In genomic region chr1:239308701-239309333, GRCh38 we compare ENCODE assay signal across 9 cellular contexts.
DNase-seq lines count a peak whose midpoint lies in the region; ATAC-seq and TF ChIP-seq lines count a peak whose summit lies in the region.
"Had no signal": no experiment of that assay in that cellular context is flagged by ENCODE, and none has a peak within 500 bp of the region (broad histone marks: within the 10 kb centered on the region; RNA-seq: fewer than 3 reads in every experiment).

No MANE protein-coding gene starts in this region.

- no peaks in the 10 kb centered on the region for H3K4me1 ChIP-seq in tibial nerve

- no peaks in the 10 kb centered on the region for H3K36me3 ChIP-seq in tibial nerve

- WGBS in tibial nerve, 2 donors: 35 to 36% methylated on average over 6 of the region's 6 CpGs

- intact Hi-C loops in activated CD4-positive, alpha-beta T cell treated with anti-CD3 and anti-CD28 coated beads, Interleukin-2, amount 10 ng/mL, durations not matched to agents 24 days and 14 days (cut with micrococcal nuclease): loop anchor here (1.0 kb wide), 1 partner anchor 589 kb away; no protein-coding TSS in a partner anchor

- TF ChIP-seq EP300 in tibial nerve (IDR thresholded peaks at IDR 0.05): no peak

- H3K27ac ChIP-seq in tibial nerve: no peak overlapping the region

- no peak overlapping the region for H3K4me3 ChIP-seq in tibial nerve

- TF ChIP-seq POLR2A in tibial nerve (IDR thresholded peaks at IDR 0.05): no peak

- no peaks in the 10 kb centered on the region for H3K36me3 Mint-ChIP-seq in activated CD4-positive, alpha-beta T cell treated with anti-CD3 and anti-CD28 coated beads, Interleukin-2, amount 10 ng/mL, durations not matched to agents 24 days and 14 days (ENCODE audit: low read depth)
- H3K36me3 Mint-ChIP-seq: CD8-positive, alpha-beta memory T cell had no signal

- ATAC-seq in GM19324 (IDR thresholded peaks at IDR 0.05; ENCODE audit: low FRiP score, unreplicated experiment): no peak
- ATAC-seq in GM19463 (IDR thresholded peaks at IDR 0.05; ENCODE audit: unreplicated experiment): no peak

- H3K4me3 Mint-ChIP-seq in activated CD4-positive, alpha-beta T cell treated with anti-CD3 and anti-CD28 coated beads, Interleukin-2, amount 10 ng/mL, durations not matched to agents 24 days and 14 days: no peak overlapping the region
- H3K4me3 Mint-ChIP-seq: CD8-positive, alpha-beta memory T cell had no signal

- TF ChIP-seq CTCF in tibial nerve (IDR thresholded peaks at IDR 0.05): peak in 3 of 5 experiments; percentile 8 to 35 (median 33)

- peak; percentile 1 for DNase-seq in NK-92 treated with Interleukin-12 subunit alpha and Interleukin-12 subunit beta, amount 100 ng/mL, for 24 hours (lab: John Stamatoyannopoulos, UW)
- DNase-seq in NK-92 (lab: John Stamatoyannopoulos, UW; ENCODE audit: unreplicated experiment) (no peak), HuH-7 (ENCODE audit: low spot score) (peak; percentile 41), islet precursor cell (peak; percentile 70), tibial nerve (ENCODE audit: low spot score in 2 of 2) (no peak)
- DNase-seq in activated CD4-positive, alpha-beta T cell treated with anti-CD3 and anti-CD28 coated beads, Interleukin-2, amount 10 ng/mL, durations not matched to agents 24 days and 14 days: peak; percentile 71

- H3K27me3 Mint-ChIP-seq in activated CD4-positive, alpha-beta T cell treated with anti-CD3 and anti-CD28 coated beads, Interleukin-2, amount 10 ng/mL, durations not matched to agents 24 days and 14 days: no peaks in the 10 kb centered on the region
- H3K27me3 Mint-ChIP-seq: CD8-positive, alpha-beta memory T cell had no signal

- no peak overlapping the region for H3K27ac Mint-ChIP-seq in activated CD4-positive, alpha-beta T cell treated with anti-CD3 and anti-CD28 coated beads, Interleukin-2, amount 10 ng/mL, durations not matched to agents 24 days and 14 days
- H3K27ac Mint-ChIP-seq: CD8-positive, alpha-beta memory T cell had no signal

- H3K9me3 Mint-ChIP-seq in activated CD4-positive, alpha-beta T cell treated with anti-CD3 and anti-CD28 coated beads, Interleukin-2, amount 10 ng/mL, durations not matched to agents 24 days and 14 days: no peaks in the 10 kb centered on the region
- H3K9me3 Mint-ChIP-seq: CD8-positive, alpha-beta memory T cell had no signal

- H3K9me3 ChIP-seq in tibial nerve: no peaks in the 10 kb centered on the region

- H3K27me3 ChIP-seq in tibial nerve: no peaks in the 10 kb centered on the region

- H3K4me1 Mint-ChIP-seq in activated CD4-positive, alpha-beta T cell treated with anti-CD3 and anti-CD28 coated beads, Interleukin-2, amount 10 ng/mL, durations not matched to agents 24 days and 14 days: no peaks in the 10 kb centered on the region
- H3K4me1 Mint-ChIP-seq: CD8-positive, alpha-beta memory T cell had no signal

Comparison
In these comparisons a context has a peak if more than half of its experiments do, and no peak if none do; other contexts are left out.
1. DNase-seq: peak in NK-92 treated with Interleukin-12 subunit alpha and Interleukin-12 subunit beta, amount 100 ng/mL, for 24 hours (single experiment), HuH-7 (single experiment), activated CD4-positive, alpha-beta T cell treated with anti-CD3 and anti-CD28 coated beads, Interleukin-2, amount 10 ng/mL, durations not matched to agents 24 days and 14 days (single experiment) and islet precursor cell (single experiment); none in NK-92 (single experiment) and tibial nerve (0 of 2).